8 cellular contexts compared by ENCODE assay signal in genomic region chr1:161227196-161227871, GRCh38.
DNase-seq lines count a peak whose midpoint lies in the region; ATAC-seq and TF ChIP-seq lines count a peak whose summit lies in the region.

No MANE protein-coding gene starts in this region.

- TF ChIP-seq CTCF in GM12865 (IDR thresholded peaks at IDR 0.05; ENCODE audit: insufficient read depth, low read depth, low read length, missing control alignments) = peak; percentile 79

- DNase-seq in GM12865 (ENCODE audit: low read depth) (peak; percentile 92), NCI-H345 treated with DMSO at 0.1 percent for 48 hours (lab: John Stamatoyannopoulos, UW; ENCODE audit: unreplicated experiment) (peak; percentile 80), kidney glomerular epithelial cell (lab: John Stamatoyannopoulos, UW) (peak; percentile 43)
- DNase-seq in activated CD4-positive, CD25-positive, alpha-beta regulatory T cell (lab: John Stamatoyannopoulos, UW) = peak; percentile 82 to 90 (median 84)
- DNase-seq in central memory CD4-positive, alpha-beta T cell = peak; percentile 78
- DNase-seq in stimulated activated CD4-positive, alpha-beta T cell treated with anti-CD3 and anti-CD28 coated beads, Interleukin-12 subunit alpha, Interleukin-12 subunit beta, amount 100 ng/mL, for 4 hours = peak; percentile 88

- peak overlapping the region; percentile 63 for H3K4me3 ChIP-seq in GM12865 (ENCODE audit: low read depth, low read length)

- ATAC-seq in HG03159 (IDR thresholded peaks at IDR 0.05; ENCODE audit: unreplicated experiment) (peak; percentile 42), HG02970 (IDR thresholded peaks at IDR 0.05; ENCODE audit: low FRiP score, unreplicated experiment) (no peak)
